In genomic region chr13:113216165-113217056, GRCh38 we compare ENCODE assay signal across 8 cellular contexts. TPM values are rescaled to one million over a fixed set of nuclear protein-coding genes. Genes with fewer than 3 reads are reported as not detected.
DNase-seq lines count a peak whose midpoint lies in the region; ATAC-seq and TF ChIP-seq lines count a peak whose summit lies in the region.

No MANE protein-coding gene starts in this region.

- H3K27me3 ChIP-seq in iPS-15b (ENCODE audit: control insufficient read depth, insufficient read depth, low read length), result no peaks in the 10 kb centered on the region
- no peaks in the 10 kb centered on the region for H3K27me3 ChIP-seq in thoracic aorta (replicated peaks; ENCODE audit: insufficient read depth)

- H3K4me3 ChIP-seq in WI38 (ENCODE audit: low read depth, low read length) (0 out of 2 replicates have a peak overlapping the region, but pooled peaks have one; percentile 1), iPS-15b (ENCODE audit: low read depth, low read length) (no peak overlapping the region), thoracic aorta (no peak overlapping the region)

- H3K36me3 ChIP-seq in iPS-15b (ENCODE audit: control insufficient read depth, insufficient read depth, low read length), result peaks cover 12% of the 10 kb centered on the region
- H3K36me3 ChIP-seq in thoracic aorta, result peaks cover 8% of the 10 kb centered on the region

- peaks cover 12% of the 10 kb centered on the region for H3K4me1 ChIP-seq in iPS-15b (ENCODE audit: control insufficient read depth, insufficient read depth, low read length)
- H3K4me1 ChIP-seq in thoracic aorta (ENCODE audit: control insufficient read depth in 1 of 2, low read depth in 2 of 2), result peaks cover 13 to 38% of the 10 kb centered on the region in 2 donors

- no peak overlapping the region for H3K27ac ChIP-seq in thoracic aorta

- DNase-seq in AG20443 (ENCODE audit: low spot score) (peak; percentile 67), HS-5 (ENCODE audit: low read depth) (peak; percentile 33), thoracic aorta (ENCODE audit: low spot score) (no peak)
- no peak for DNase-seq in stimulated activated CD8-positive, alpha-beta memory T cell treated with anti-CD3 and anti-CD28 coated beads, Interleukin-4, amount 100 ng/mL, for 48 hours
- DNase-seq in activated CD4-positive, alpha-beta T cell treated with anti-CD3 and anti-CD28 coated beads for 4 hours, result no peak
- DNase-seq in stimulated activated CD4-positive, alpha-beta T cell treated with anti-CD3 and anti-CD28 coated beads, Interleukin-4, amount 100 ng/mL, for 1 hour, result no peak

- peak overlapping the region; percentile 13 for H3K9ac ChIP-seq in iPS-15b (ENCODE audit: low read depth, low read length)

- H3K9me3 ChIP-seq in iPS-15b (ENCODE audit: control insufficient read depth, insufficient read depth, low read length) (no peaks in the 10 kb centered on the region), thoracic aorta (no peaks in the 10 kb centered on the region)

- peak; percentile 55 for ATAC-seq in thoracic aorta (ENCODE audit: insufficient number of reproducible peaks, low FRiP score, low read depth)

- TF ChIP-seq CTCF in WI38 (IDR thresholded peaks at IDR 0.05; ENCODE audit: low read depth, low read length), result no peak
- no peak for TF ChIP-seq CTCF in thoracic aorta (IDR thresholded peaks at IDR 0.05)

RNA-seq across cellular contexts. Expression of gene CUL4A, which starts 7.0 kb away (rescaled TPM):
- 100 to 1,000 TPM; 112 to 156 TPM for total RNA-seq in thoracic aorta

RNA-seq across cellular contexts. Expression of gene PCID2, which starts 7.9 kb away (rescaled TPM):
- 10 to 100 TPM; 46.8 to 55.4 TPM for total RNA-seq in thoracic aorta

RNA-seq across cellular contexts. Expression of gene PROZ, which starts 58.0 kb away (rescaled TPM):
- not detected for total RNA-seq in thoracic aorta

Comparison
In these comparisons a context has a peak if more than half of its experiments do, and no peak if none do; other contexts are left out.
1. DNase-seq: peak in AG20443 (single experiment) and HS-5 (single experiment); none in thoracic aorta (single experiment), stimulated activated CD8-positive, alpha-beta memory T cell treated with anti-CD3 and anti-CD28 coated beads, Interleukin-4, amount 100 ng/mL, for 48 hours (single experiment), activated CD4-positive, alpha-beta T cell treated with anti-CD3 and anti-CD28 coated beads for 4 hours (0 of 2) and stimulated activated CD4-positive, alpha-beta T cell treated with anti-CD3 and anti-CD28 coated beads, Interleukin-4, amount 100 ng/mL, for 1 hour (single experiment).